Comparison of ENCODE assay signal across 8 cellular contexts in the genomic region with DNA sequence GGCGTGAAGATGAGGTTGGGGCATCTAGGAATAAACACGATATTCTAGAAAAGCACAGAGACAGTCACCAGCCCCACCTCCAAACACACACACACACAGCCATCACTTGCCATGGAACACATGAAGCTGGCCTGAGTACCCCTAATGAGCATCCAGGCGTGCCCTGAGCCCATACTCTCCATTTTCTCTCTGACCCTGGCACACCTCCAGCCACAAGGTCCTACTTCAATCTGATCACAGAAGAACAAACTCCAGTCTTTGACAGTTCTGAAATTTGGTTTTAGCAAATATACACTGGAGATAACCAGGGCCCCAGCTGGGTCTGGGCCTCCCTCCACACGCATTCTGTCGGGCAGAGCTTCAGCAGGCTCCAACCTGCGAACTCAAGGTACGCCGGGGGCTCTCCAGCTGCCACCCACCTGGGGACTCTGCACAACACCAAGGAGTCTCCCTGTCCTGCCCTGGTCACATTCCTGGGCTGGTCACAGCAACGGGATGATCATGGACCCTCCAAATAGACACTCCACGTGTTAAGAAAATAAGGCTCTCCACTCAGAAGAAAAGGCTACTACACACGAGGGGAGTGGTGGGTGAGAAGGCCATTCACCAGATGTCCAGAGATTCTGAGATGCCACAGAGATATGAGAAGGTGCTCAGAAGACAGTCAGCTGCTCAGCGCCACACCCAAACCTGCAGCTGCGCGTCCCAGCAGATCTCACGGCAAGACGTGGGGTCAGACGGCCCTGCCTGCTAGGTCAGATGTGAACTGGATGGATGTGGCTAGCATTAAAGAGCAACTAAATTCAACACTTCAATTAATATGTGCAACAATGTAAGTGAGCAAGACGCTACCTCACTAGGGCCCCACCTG. TPM values are rescaled to one million over a fixed set of nuclear protein-coding genes. Genes with fewer than 3 reads are reported as not detected.
DNase-seq lines count a peak whose midpoint lies in the region; ATAC-seq lines count a peak whose summit lies in the region.

No MANE protein-coding gene starts in this region.

- peaks cover 76% of the 10 kb centered on the region for H3K4me1 ChIP-seq in muscle layer of colon (ENCODE audit: insufficient read depth, low read length)

- H3K4me1 Mint-ChIP-seq in activated T-helper 1 cell treated with anti-CD3 and anti-CD28 coated beads, Interleukin-12 subunit alpha, Interleukin-12 subunit beta, Interleukin-2, Interleukin-4 antibody, amounts not matched to agents 30 ng/mL and 10 ng/mL and 1 ng/mL, durations not matched to agents 14 hours and 24 hours and 36 hours (ENCODE audit: low read depth) = peaks cover 60% of the 10 kb centered on the region

- no peaks in the 10 kb centered on the region for H3K9me3 Mint-ChIP-seq in activated T-helper 1 cell treated with anti-CD3 and anti-CD28 coated beads, Interleukin-12 subunit alpha, Interleukin-12 subunit beta, Interleukin-2, Interleukin-4 antibody, amounts not matched to agents 30 ng/mL and 10 ng/mL and 1 ng/mL, durations not matched to agents 14 hours and 24 hours and 36 hours

- DNase-seq in activated T-helper 1 cell treated with anti-CD3 and anti-CD28 coated beads, Interleukin-12 subunit alpha, Interleukin-12 subunit beta, Interleukin-2, Interleukin-4 antibody, amounts not matched to agents 30 ng/mL and 10 ng/mL and 1 ng/mL, durations not matched to agents 14 hours and 24 hours and 36 hours (ENCODE audit: low spot score) = no peak
- no peak for DNase-seq in NCI-H2081 (lab: John Stamatoyannopoulos, UW)
- no peak for DNase-seq in stimulated activated CD4-positive, alpha-beta T cell treated with anti-CD3 and anti-CD28 coated beads, Interleukin-4, amount 100 ng/mL, for 4 hours
- DNase-seq in cerebellar nuclear complex (lab: John Stamatoyannopoulos, UW) = no peak
- no peak for DNase-seq in left lobe of liver (ENCODE audit: low spot score)

- peak overlapping the region; percentile 38 for H3K4me3 Mint-ChIP-seq in activated T-helper 1 cell treated with anti-CD3 and anti-CD28 coated beads, Interleukin-12 subunit alpha, Interleukin-12 subunit beta, Interleukin-2, Interleukin-4 antibody, amounts not matched to agents 30 ng/mL and 10 ng/mL and 1 ng/mL, durations not matched to agents 14 hours and 24 hours and 36 hours

- H3K36me3 ChIP-seq in muscle layer of colon (ENCODE audit: insufficient read depth, low read length) = no peaks in the 10 kb centered on the region

- no peaks in the 10 kb centered on the region for H3K9me3 ChIP-seq in muscle layer of colon (ENCODE audit: low read length)

- peak overlapping the region; percentile 80 for H3K27ac Mint-ChIP-seq in activated T-helper 1 cell treated with anti-CD3 and anti-CD28 coated beads, Interleukin-12 subunit alpha, Interleukin-12 subunit beta, Interleukin-2, Interleukin-4 antibody, amounts not matched to agents 30 ng/mL and 10 ng/mL and 1 ng/mL, durations not matched to agents 14 hours and 24 hours and 36 hours

- H3K27ac ChIP-seq in muscle layer of colon (ENCODE audit: low read depth, low read length) = peak overlapping the region; percentile 79

- no peaks in the 10 kb centered on the region for H3K27me3 Mint-ChIP-seq in activated T-helper 1 cell treated with anti-CD3 and anti-CD28 coated beads, Interleukin-12 subunit alpha, Interleukin-12 subunit beta, Interleukin-2, Interleukin-4 antibody, amounts not matched to agents 30 ng/mL and 10 ng/mL and 1 ng/mL, durations not matched to agents 14 hours and 24 hours and 36 hours (ENCODE audit: insufficient read depth)

- no peaks in the 10 kb centered on the region for H3K27me3 ChIP-seq in muscle layer of colon (ENCODE audit: control insufficient read depth in 1 of 2, insufficient read depth in 2 of 2, low read length in 2 of 2)

- ATAC-seq in GM18867 (IDR thresholded peaks at IDR 0.05; ENCODE audit: unreplicated experiment) = peak; percentile 13
- ATAC-seq in HG02884 (IDR thresholded peaks at IDR 0.05; ENCODE audit: unreplicated experiment) = peak; percentile 3
- no peak for ATAC-seq in left lobe of liver

- peak overlapping the region; percentile 2 for H3K9ac ChIP-seq in muscle layer of colon (ENCODE audit: low read length)

- peak overlapping the region in 1 of 2 donors; percentile 4 for H3K4me3 ChIP-seq in muscle layer of colon (ENCODE audit: low read depth in 1 of 2, low read length in 2 of 2)

- H3K36me3 Mint-ChIP-seq in activated T-helper 1 cell treated with anti-CD3 and anti-CD28 coated beads, Interleukin-12 subunit alpha, Interleukin-12 subunit beta, Interleukin-2, Interleukin-4 antibody, amounts not matched to agents 30 ng/mL and 10 ng/mL and 1 ng/mL, durations not matched to agents 14 hours and 24 hours and 36 hours (ENCODE audit: low read depth) = peaks cover 6% of the 10 kb centered on the region

- intact Hi-C loops in activated T-helper 1 cell treated with anti-CD3 and anti-CD28 coated beads, Interleukin-12 subunit alpha, Interleukin-12 subunit beta, Interleukin-2, Interleukin-4 antibody, amounts not matched to agents 30 ng/mL and 10 ng/mL and 1 ng/mL, durations not matched to agents 14 hours and 24 hours and 36 hours (cut with micrococcal nuclease) = loop anchor here (1.0 to 2.0 kb wide), 3 partner anchors 11 to 16 kb away; a partner anchor contains a TSS

RNA-seq across cellular contexts. Expression of gene PNMA1, which starts 57.0 kb away (rescaled TPM):
- total RNA-seq in activated T-helper 1 cell treated with anti-CD3 and anti-CD28 coated beads, Interleukin-12 subunit alpha, Interleukin-12 subunit beta, Interleukin-2, Interleukin-4 antibody, amounts not matched to agents 30 ng/mL and 10 ng/mL and 1 ng/mL, durations not matched to agents 14 hours and 24 hours and 36 hours = 29.7 and 30.6 TPM in 2 replicates
- 2.3 TPM for total RNA-seq in left lobe of liver
